1 cellular context compared by ENCODE assay signal in the genomic region with DNA sequence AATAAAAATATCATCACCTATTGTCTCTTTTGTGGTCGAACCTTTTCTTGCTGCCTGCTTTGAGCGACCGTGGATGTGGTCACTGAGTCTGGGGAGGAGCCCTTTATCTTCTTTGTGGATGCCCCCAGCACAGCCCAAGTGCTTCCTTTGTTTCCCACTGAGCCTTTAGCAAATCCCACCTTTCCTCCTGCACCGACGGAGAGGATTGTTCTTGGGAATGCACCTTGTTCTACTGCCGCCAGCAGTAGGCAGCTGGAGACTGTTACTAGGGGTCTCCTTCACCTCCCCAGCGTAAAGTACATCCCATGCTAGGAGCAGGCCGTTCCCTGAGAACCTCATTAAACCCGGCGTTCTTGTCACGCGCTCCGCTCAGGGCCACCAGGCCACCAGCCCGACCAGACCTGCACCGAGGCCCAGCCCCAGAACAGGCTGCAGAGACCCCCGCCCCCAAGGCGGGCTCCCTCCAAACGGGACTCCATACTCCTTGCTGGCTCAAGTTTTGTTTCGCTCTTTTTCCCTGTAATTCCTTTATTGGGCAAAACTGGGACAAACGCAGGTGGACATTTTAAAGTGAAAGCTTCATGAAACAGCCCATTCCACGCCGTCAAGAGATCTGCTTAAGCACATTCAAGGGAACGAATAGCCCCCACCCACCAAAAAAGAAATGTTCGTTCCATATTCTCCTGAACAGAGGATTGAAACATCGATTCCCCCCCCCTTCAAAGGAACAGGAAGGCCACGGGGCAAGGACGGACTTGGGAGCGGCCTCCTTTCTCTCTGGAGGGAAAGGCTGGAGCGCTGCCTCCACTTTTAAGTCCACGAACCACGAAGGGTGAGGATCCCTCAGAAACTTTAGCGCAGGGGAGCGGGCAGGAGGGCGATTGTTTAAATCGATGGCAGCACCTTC.
TF ChIP-seq lines count a peak whose summit lies in the region.

No MANE protein-coding gene starts in this region.

TF ChIP-seq in GM23338, 12 proteins besides CTCF, POLR2A, EP300 and RAD21 (continued from another document):
- TF ChIP-seq ZNF462 (CRISPR knock-in tag; IDR thresholded peaks at IDR 0.05) = no peak
- 0 out of 2 replicates have a peak, but pooled peaks have one; percentile 62 for TF ChIP-seq POLR2AphosphoS5 (IDR thresholded peaks at IDR 0.05; ENCODE audit: low read depth)
